8 cellular contexts compared by ENCODE assay signal in genomic region chr3:52153389-52154096, GRCh38. TPM values are rescaled to one million over a fixed set of nuclear protein-coding genes. Genes with fewer than 3 reads are reported as not detected.
A peak's percentile ranks its signal among the peaks of the same experiment; 100 is the strongest.
DNase-seq lines count a peak whose midpoint lies in the region; ATAC-seq and TF ChIP-seq lines count a peak whose summit lies in the region.

No MANE protein-coding gene starts in this region.

- peak; percentile 10 for ATAC-seq in GM21717 (IDR thresholded peaks at IDR 0.05; ENCODE audit: unreplicated experiment)
- ATAC-seq in WTC11 = peak; percentile 26
- ATAC-seq in HG02938 (IDR thresholded peaks at IDR 0.05; ENCODE audit: unreplicated experiment) = no peak

- DNase-seq in DMS79 treated with DMSO at 0.1 percent for 48 hours (lab: John Stamatoyannopoulos, UW) (peak; percentile 48), MV-4-11 (lab: John Stamatoyannopoulos, UW) (peak; percentile 15), WTC11 (ENCODE audit: low spot score) (peak; percentile 63), glomerular visceral epithelial cell (ENCODE audit: extremely low spot score) (peak; percentile 27), renal cortical epithelial cell (ENCODE audit: low read depth) (peak; percentile 14), activated gamma-delta T cell (lab: John Stamatoyannopoulos, UW) (no peak)

- peak overlapping the region; percentile 91 for H3K4me3 Mint-ChIP-seq in WTC11

- TF ChIP-seq CTCF in WTC11 (IDR thresholded peaks at IDR 0.05) = no peak

- CTCF ChIA-PET in WTC11 (lab: Charles Lee) = interaction anchor here (0.6 to 1.9 kb wide), 23 partner anchors 9 to 180 kb away, joined by 3 to 19 read pairs (median 4); partner anchors contain the start of genes ABHD14B, DUSP7, RPL29 and WDR82

- peak overlapping the region; percentile 96 for H3K27ac Mint-ChIP-seq in WTC11

- H3K36me3 Mint-ChIP-seq in WTC11 = peaks cover 10% of the 10 kb centered on the region; the same call in 1 of the 2 replicates

- no peaks in the 10 kb centered on the region for H3K9me3 Mint-ChIP-seq in WTC11

- POLR2A ChIA-PET in WTC11 (lab: Charles Lee) = interaction anchor here (1.0 to 2.0 kb wide), 3 partner anchors 96 to 149 kb away, joined by 4 to 10 read pairs (median 6); partner anchors contain the start of gene DUSP7

- H3K27me3 Mint-ChIP-seq in WTC11 (ENCODE audit: low read depth) = no peaks in the 10 kb centered on the region

- peaks cover 33% of the 10 kb centered on the region for H3K4me1 Mint-ChIP-seq in WTC11

TF ChIP-seq in WTC11, 78 proteins besides CTCF, POLR2A, EP300 and RAD21:
- TF ChIP-seq ZNF671 (CRISPR knock-in tag; IDR thresholded peaks at IDR 0.05) (no peak), AR (CRISPR knock-in tag; IDR thresholded peaks at IDR 0.05) (no peak), ZNF232 (CRISPR knock-in tag; IDR thresholded peaks at IDR 0.05) (no peak), GABPB1 (CRISPR knock-in tag; IDR thresholded peaks at IDR 0.05) (no peak), NFATC4 (CRISPR knock-in tag; IDR thresholded peaks at IDR 0.05) (no peak), CREB1 (CRISPR knock-in tag; IDR thresholded peaks at IDR 0.05) (0 out of 2 replicates have a peak, but pooled peaks have one; percentile 13), GRHL2 (CRISPR knock-in tag; IDR thresholded peaks at IDR 0.05; ENCODE audit: insufficient replicate concordance, severe bottlenecking) (no peak), CREM (CRISPR knock-in tag; IDR thresholded peaks at IDR 0.05) (0 out of 2 replicates have a peak, but pooled peaks have one; percentile 47)
- TF ChIP-seq, protein P1, sequence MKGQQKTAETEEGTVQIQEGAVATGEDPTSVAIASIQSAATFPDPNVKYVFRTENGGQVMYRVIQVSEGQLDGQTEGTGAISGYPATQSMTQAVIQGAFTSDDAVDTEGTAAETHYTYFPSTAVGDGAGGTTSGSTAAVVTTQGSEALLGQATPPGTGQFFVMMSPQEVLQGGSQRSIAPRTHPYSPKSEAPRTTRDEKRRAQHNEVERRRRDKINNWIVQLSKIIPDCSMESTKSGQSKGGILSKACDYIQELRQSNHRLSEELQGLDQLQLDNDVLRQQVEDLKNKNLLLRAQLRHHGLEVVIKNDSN (CRISPR knock-in tag; IDR thresholded peaks at IDR 0.05) = no peak
- TF ChIP-seq, protein P2, sequence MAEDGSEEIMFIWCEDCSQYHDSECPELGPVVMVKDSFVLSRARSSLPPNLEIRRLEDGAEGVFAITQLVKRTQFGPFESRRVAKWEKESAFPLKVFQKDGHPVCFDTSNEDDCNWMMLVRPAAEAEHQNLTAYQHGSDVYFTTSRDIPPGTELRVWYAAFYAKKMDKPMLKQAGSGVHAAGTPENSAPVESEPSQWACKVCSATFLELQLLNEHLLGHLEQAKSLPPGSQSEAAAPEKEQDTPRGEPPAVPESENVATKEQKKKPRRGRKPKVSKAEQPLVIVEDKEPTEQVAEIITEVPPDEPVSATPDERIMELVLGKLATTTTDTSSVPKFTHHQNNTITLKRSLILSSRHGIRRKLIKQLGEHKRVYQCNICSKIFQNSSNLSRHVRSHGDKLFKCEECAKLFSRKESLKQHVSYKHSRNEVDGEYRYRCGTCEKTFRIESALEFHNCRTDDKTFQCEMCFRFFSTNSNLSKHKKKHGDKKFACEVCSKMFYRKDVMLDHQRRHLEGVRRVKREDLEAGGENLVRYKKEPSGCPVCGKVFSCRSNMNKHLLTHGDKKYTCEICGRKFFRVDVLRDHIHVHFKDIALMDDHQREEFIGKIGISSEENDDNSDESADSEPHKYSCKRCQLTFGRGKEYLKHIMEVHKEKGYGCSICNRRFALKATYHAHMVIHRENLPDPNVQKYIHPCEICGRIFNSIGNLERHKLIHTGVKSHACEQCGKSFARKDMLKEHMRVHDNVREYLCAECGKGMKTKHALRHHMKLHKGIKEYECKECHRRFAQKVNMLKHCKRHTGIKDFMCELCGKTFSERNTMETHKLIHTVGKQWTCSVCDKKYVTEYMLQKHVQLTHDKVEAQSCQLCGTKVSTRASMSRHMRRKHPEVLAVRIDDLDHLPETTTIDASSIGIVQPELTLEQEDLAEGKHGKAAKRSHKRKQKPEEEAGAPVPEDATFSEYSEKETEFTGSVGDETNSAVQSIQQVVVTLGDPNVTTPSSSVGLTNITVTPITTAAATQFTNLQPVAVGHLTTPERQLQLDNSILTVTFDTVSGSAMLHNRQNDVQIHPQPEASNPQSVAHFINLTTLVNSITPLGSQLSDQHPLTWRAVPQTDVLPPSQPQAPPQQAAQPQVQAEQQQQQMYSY (CRISPR knock-in tag; IDR thresholded peaks at IDR 0.05) = no peak
- TF ChIP-seq, protein P3, sequence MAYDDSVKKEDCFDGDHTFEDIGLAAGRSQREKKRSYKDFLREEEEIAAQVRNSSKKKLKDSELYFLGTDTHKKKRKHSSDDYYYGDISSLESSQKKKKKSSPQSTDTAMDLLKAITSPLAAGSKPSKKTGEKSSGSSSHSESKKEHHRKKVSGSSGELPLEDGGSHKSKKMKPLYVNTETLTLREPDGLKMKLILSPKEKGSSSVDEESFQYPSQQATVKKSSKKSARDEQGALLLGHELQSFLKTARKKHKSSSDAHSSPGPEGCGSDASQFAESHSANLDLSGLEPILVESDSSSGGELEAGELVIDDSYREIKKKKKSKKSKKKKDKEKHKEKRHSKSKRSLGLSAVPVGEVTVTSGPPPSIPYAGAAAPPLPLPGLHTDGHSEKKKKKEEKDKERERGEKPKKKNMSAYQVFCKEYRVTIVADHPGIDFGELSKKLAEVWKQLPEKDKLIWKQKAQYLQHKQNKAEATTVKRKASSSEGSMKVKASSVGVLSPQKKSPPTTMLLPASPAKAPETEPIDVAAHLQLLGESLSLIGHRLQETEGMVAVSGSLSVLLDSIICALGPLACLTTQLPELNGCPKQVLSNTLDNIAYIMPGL (CRISPR knock-in tag; IDR thresholded peaks at IDR 0.05) = 0 out of 2 replicates have a peak, but pooled peaks have one; percentile 38
- TF ChIP-seq, protein P4, sequence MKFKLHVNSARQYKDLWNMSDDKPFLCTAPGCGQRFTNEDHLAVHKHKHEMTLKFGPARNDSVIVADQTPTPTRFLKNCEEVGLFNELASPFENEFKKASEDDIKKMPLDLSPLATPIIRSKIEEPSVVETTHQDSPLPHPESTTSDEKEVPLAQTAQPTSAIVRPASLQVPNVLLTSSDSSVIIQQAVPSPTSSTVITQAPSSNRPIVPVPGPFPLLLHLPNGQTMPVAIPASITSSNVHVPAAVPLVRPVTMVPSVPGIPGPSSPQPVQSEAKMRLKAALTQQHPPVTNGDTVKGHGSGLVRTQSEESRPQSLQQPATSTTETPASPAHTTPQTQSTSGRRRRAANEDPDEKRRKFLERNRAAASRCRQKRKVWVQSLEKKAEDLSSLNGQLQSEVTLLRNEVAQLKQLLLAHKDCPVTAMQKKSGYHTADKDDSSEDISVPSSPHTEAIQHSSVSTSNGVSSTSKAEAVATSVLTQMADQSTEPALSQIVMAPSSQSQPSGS (CRISPR knock-in tag; IDR thresholded peaks at IDR 0.05; ENCODE audit: borderline replicate concordance, low read depth) = no peak

RNA-seq across cellular contexts. Expression of gene POC1A, which starts 0.7 kb away (rescaled TPM):
- total RNA-seq in WTC11 (2021) (31.3 to 36.2 TPM (median 34.9 TPM) in 3 replicates), renal cortical epithelial cell (2.5 and 5.0 TPM in 2 replicates)

RNA-seq across cellular contexts. Expression of gene ALAS1, which starts 44.4 kb away (rescaled TPM):
- total RNA-seq in WTC11 (2021) = 39.1 to 43.0 TPM (median 39.4 TPM) in 3 replicates
- 43.9 and 48.3 TPM in 2 replicates for total RNA-seq in renal cortical epithelial cell
